In the genomic region with DNA sequence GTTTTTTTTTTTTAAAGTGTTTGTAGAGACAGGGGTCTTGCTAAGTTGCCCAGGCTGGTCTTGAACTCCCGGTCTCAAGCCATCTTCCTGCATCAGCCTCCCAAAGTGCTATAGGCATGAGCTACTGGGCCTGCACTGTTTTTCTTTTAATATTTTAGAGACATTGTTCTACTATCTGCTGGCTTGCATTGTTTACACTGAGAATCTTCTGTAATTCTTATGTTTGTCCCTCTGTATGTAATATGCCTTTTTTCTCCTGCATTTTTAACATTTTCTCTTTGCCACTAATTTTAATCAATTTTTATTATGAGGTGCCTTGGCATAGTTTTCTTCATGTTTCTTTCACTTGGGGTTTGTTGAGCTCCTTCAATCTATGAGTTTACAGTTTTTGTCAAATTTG, we compare ENCODE assay signal across 11 cellular contexts.
"Had no signal": no experiment of that assay in that cellular context is flagged by ENCODE, and none has a peak within 500 bp of the region (broad histone marks: within the 10 kb centered on the region; RNA-seq: fewer than 3 reads in every experiment).

No MANE protein-coding gene starts in this region.

- H3K4me3 ChIP-seq: GM23248, GM23338, HAP-1 had no signal

- ATAC-seq: GM23338, HCT116 had no signal

- H3K9ac ChIP-seq: GM23248 had no signal

- H3K4me1 ChIP-seq: HAP-1 had no signal

- H3K4me2 ChIP-seq: GM23338 had no signal

- H2AFZ ChIP-seq: GM23248, GM23338 had no signal

- H3K36me3 ChIP-seq: HAP-1 had no signal

- H3K27ac Mint-ChIP-seq: GM23338, H9, HFFc6 had no signal

- DNase-seq: GM23248, GOT3, H7, H9, HCEC 1CT, HFFc6 had no signal

- FAIRE-seq: H1, H54 had no signal

- H3K27ac ChIP-seq: GM23248 had no signal

- H3K4me3 Mint-ChIP-seq: GM23338, H9, HFFc6 had no signal
